26 cellular contexts compared by ENCODE assay signal in genomic region chr5:44506561-44506960, GRCh38.
"Had no signal": no experiment of that assay in that cellular context is flagged by ENCODE, and none has a peak within 500 bp of the region (broad histone marks: within the 10 kb centered on the region; RNA-seq: fewer than 3 reads in every experiment).

No MANE protein-coding gene starts in this region.

- H3K9me3 ChIP-seq: right lobe of liver, tibial artery had no signal

- H3K4me3 ChIP-seq: right lobe of liver, tibial artery had no signal

- H3K27me3 ChIP-seq: foreskin keratinocyte, right lobe of liver, tibial artery had no signal

- H3K27ac ChIP-seq: foreskin keratinocyte, right lobe of liver, tibial artery, WERI-Rb-1 had no signal

- H3K4me1 ChIP-seq: foreskin keratinocyte, right lobe of liver, tibial artery had no signal

- H3K36me3 ChIP-seq: right lobe of liver, tibial artery, WERI-Rb-1 had no signal

- DNase-seq: activated CD4-positive, alpha-beta T cell treated with anti-CD3 and anti-CD28 coated beads, Interleukin-2, amount 10 ng/mL, durations not matched to agents 7 days and 5 days; activated CD4-positive, CD25-positive, alpha-beta regulatory T cell treated with anti-CD3 and anti-CD28 coated beads, Interleukin-2, amount 50 U/mL, for 72 hours; activated CD8-positive, alpha-beta memory T cell treated with anti-CD3 and anti-CD28 coated beads, Interleukin-2, amount 10 ng/mL, durations not matched to agents 7 days and 5 days; activated CD8-positive, alpha-beta T cell treated with anti-CD3 and anti-CD28 coated beads for 36 hours; activated T-cell treated with anti-CD3 and anti-CD28 coated beads for 4 hours; aorta; caudate nucleus; dermis blood vessel endothelial cell; effector CD8-positive, alpha-beta T cell; foreskin keratinocyte; hippocampal formation; kidney glomerular epithelial cell; left ventricle myocardium superior; mammary epithelial cell; midbrain; occipital lobe; posterior cingulate gyrus; right lobe of liver; small intestine; stimulated activated CD4-positive, alpha-beta T cell treated with anti-CD3 and anti-CD28 coated beads, Interleukin-2, amount 100 ng/mL, for 24 hours; stimulated activated naive CD8-positive, alpha-beta T cell treated with anti-CD3 and anti-CD28 coated beads, Interleukin-15, amount 100 ng/mL, for 72 hours; tibial artery; WERI-Rb-1 had no signal

- ATAC-seq: activated CD8-positive, alpha-beta memory T cell treated with anti-CD3 and anti-CD28 coated beads, Interleukin-2, amount 10 ng/mL, durations not matched to agents 7 days and 5 days; activated CD8-positive, alpha-beta T cell treated with anti-CD3 and anti-CD28 coated beads for 36 hours; activated naive CD4-positive, alpha-beta T cell treated with anti-CD3 and anti-CD28 coated beads, Interleukin-2, amount 50 U/mL, for 72 hours; activated T-helper 17 cell treated with anti-CD3 and anti-CD28 coated beads, Interleukin-2, amount 50 U/mL, for 72 hours; foreskin keratinocyte; left ventricle myocardium superior; right lobe of liver; stimulated activated effector memory CD8-positive, alpha-beta T cell treated with anti-CD3 and anti-CD28 coated beads, Interleukin-12 subunit alpha, Interleukin-12 subunit beta, amount 100 ng/mL, for 72 hours; stimulated activated naive CD8-positive, alpha-beta T cell treated with anti-CD3 and anti-CD28 coated beads, Interleukin-15, amount 100 ng/mL, for 72 hours had no signal
